ENCODE assay signal across 25 cellular contexts in the genomic region with DNA sequence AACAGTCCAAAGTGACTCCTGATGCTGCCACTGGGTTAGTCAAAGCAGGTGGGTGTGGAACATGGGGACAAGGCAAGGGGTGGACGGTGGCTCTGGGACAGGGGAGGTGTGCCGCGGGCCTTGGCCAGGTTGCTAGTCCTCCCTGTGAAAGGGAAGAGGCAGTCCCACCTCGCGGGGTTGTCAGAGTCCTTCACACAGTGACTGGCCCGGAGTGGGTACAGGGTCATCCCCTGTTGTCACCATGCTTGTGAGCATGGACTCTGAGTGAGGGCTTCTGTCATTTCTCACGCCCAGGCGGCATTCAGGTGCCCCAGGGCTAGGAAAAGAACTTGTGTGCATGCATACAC. TPM values are rescaled to one million over a fixed set of nuclear protein-coding genes. Genes with fewer than 3 reads are reported as not detected.
DNase-seq lines count a peak whose midpoint lies in the region; ATAC-seq, FAIRE-seq and TF ChIP-seq lines count a peak whose summit lies in the region.
"Had no signal": no experiment of that assay in that cellular context is flagged by ENCODE, and none has a peak within 500 bp of the region (broad histone marks: within the 10 kb centered on the region; RNA-seq: fewer than 3 reads in every experiment).

No MANE protein-coding gene starts in this region.

- H3K23ac ChIP-seq in IMR-90 (ENCODE audit: low read depth, low read length): no peak overlapping the region

- no peak for TF ChIP-seq CTCF in heart left ventricle (IDR thresholded peaks at IDR 0.05)
- TF ChIP-seq CTCF in heart right ventricle (IDR thresholded peaks at IDR 0.05): no peak
- TF ChIP-seq CTCF in IMR-90 (conservative IDR thresholded peaks at IDR 0.05; ENCODE audit: low read depth, low read length): no peak
- TF ChIP-seq CTCF in kidney (IDR thresholded peaks at IDR 0.05; ENCODE audit: borderline replicate concordance, extremely low read depth, insufficient read depth): no peak
- TF ChIP-seq CTCF in Caco-2 (IDR thresholded peaks at IDR 0.05; ENCODE audit: insufficient read depth in 1 of 2, low read depth in 1 of 2, low read length in 1 of 2, severe bottlenecking in 1 of 2, unreplicated experiment in 1 of 2): no peak

- H3K4me2 ChIP-seq in IMR-90 (ENCODE audit: low read depth, low read length): no peak overlapping the region
- H3K4me2 ChIP-seq: A549, PC-9 had no signal

- no peaks in the 10 kb centered on the region for H3K4me1 Mint-ChIP-seq in Caco-2 (ENCODE audit: low read depth, unreplicated experiment)

- FAIRE-seq in kidney (lab: Jason Lieb, UNC): no peak
- FAIRE-seq: A549, H54 had no signal

- H2AK9ac ChIP-seq in IMR-90 (replicated peaks; ENCODE audit: low read depth, low read length, poor library complexity): no peak overlapping the region

- 82 to 85% (median 83%) methylated on average over 8 of the region's 8 CpGs for WGBS in heart left ventricle, 4 donors
- 83 to 87% methylated on average over 8 of the region's 8 CpGs for WGBS in heart right ventricle, 2 donors
- 81% methylated on average over 4 of the region's 8 CpGs; no CpG with 5 or more reads in 1 of the 2 experiments for WGBS in IMR-90 (ENCODE audit: extremely low coverage in 2 of 2, insufficient read length in 1 of 2), 2 experiments

- BruUV-seq in IMR-90 (replicated peaks; lab: Mats Ljungman, UMichigan) (no TSS peak), Caco-2 (replicated peaks; lab: Mats Ljungman, UMichigan) (no TSS peak)

- peaks cover 7% of the 10 kb centered on the region for H3K27me3 Mint-ChIP-seq in Caco-2 (ENCODE audit: insufficient read depth, unreplicated experiment)

- DNase-seq in heart left ventricle: peak in 3 of 5 donors; percentile 2 to 28 (median 10)
- no peak for DNase-seq in heart right ventricle
- DNase-seq in IMR-90: no peak
- DNase-seq in kidney: peak; percentile 56
- DNase-seq in posterior vena cava (ENCODE audit: low spot score): peak; percentile 48
- no peak for DNase-seq in NCI-H2107 (lab: John Stamatoyannopoulos, UW)
- DNase-seq in Caco-2: no peak
- DNase-seq: CD4-positive, CD25-positive, alpha-beta regulatory T cell; COR-L47; DMS 273 treated with DMSO at 0.1 percent for 48 hours; DMS79 treated with DMSO at 0.1 percent for 48 hours; MM.1S; NCI-H1048; NCI-H1436; NCI-H1930; NCI-H2227 treated with DMSO at 0.1 percent for 48 hours; NCI-H510A; NCI-H748 treated with DMSO at 0.1 percent for 48 hours; PC-9; RPMI8226 had no signal

- H3K56ac ChIP-seq in IMR-90 (ENCODE audit: extremely low read depth, insufficient read depth, low read length): no peak overlapping the region

- H4K91ac ChIP-seq in IMR-90 (ENCODE audit: insufficient read depth, low read depth, low read length): peak overlapping the region; percentile 21; the same call in 1 of the 2 replicates

- no peaks in the 10 kb centered on the region for H3K9me3 Mint-ChIP-seq in Caco-2 (ENCODE audit: unreplicated experiment)

- TF ChIP-seq POLR2A in heart left ventricle (IDR thresholded peaks at IDR 0.05) (no peak), IMR-90 (IDR thresholded peaks at IDR 0.05; ENCODE audit: low read depth, low read length) (no peak)

- in situ Hi-C loops in IMR-90 (cut with MboI; ENCODE audit: low sequenced_read_pairs): loop anchor here (5.0 kb wide), 1 partner anchor 182 kb away; no protein-coding TSS in a partner anchor

- TF ChIP-seq RAD21 in IMR-90 (IDR thresholded peaks at IDR 0.05; ENCODE audit: low read length): no peak

- no peak overlapping the region for H4K8ac ChIP-seq in IMR-90 (ENCODE audit: low read depth in 2 of 2, low read length in 2 of 2)

- H3K4ac ChIP-seq in IMR-90 (ENCODE audit: low read depth, low read length): peak overlapping the region; percentile 10; the same call in 1 of the 2 replicates

- H4K20me1 ChIP-seq in IMR-90 (ENCODE audit: insufficient read depth, low read length): peaks cover 7% of the 10 kb centered on the region

- intact Hi-C loops in heart left ventricle (cut with DNase I) (no loop called here), heart right ventricle (cut with DNase I) (no loop called here), IMR-90 (cut with micrococcal nuclease) (loop anchor here (10.0 kb wide), 4 partner anchors 135 to 425 kb away; partner anchors contain the start of gene BANP), kidney (cut with DNase I) (no loop called here), posterior vena cava (cut with DNase I) (no loop called here), Caco-2 (cut with micrococcal nuclease; ENCODE audit: unreplicated experiment) (no loop called here)

- no peak overlapping the region for H4K5ac ChIP-seq in IMR-90 (ENCODE audit: low read depth, low read length)

- H2AK5ac ChIP-seq in IMR-90 (ENCODE audit: low read depth, low read length): peak overlapping the region; percentile 86; the same call in 1 of the 2 replicates

- H3K79me1 ChIP-seq in IMR-90 (ENCODE audit: low read depth in 1 of 2, low read length in 2 of 2): peaks cover 3 to 36% of the 10 kb centered on the region in 2 experiments; a peak in 3 of 4 replicates

- H2BK120ac ChIP-seq in IMR-90 (ENCODE audit: low read depth, low read length): no peak overlapping the region

- H3K36me3 ChIP-seq in heart left ventricle (no peaks in the 10 kb centered on the region), heart right ventricle (no peaks in the 10 kb centered on the region), IMR-90 (ENCODE audit: control insufficient read depth, insufficient read depth, low read length) (peaks cover 2% of the 10 kb centered on the region; the same call in 1 of the 2 replicates), kidney (ENCODE audit: control insufficient read depth in 1 of 2, insufficient read depth in 2 of 2, low read length in 2 of 2) (no peaks in the 10 kb centered on the region), Caco-2 (ENCODE audit: control insufficient read depth, insufficient read depth, low read length) (no peaks in the 10 kb centered on the region)

- dilution Hi-C loops in IMR-90 (cut with HindIII; ENCODE audit: low sequenced_read_pairs, unreplicated experiment): no loop called here

- no peak overlapping the region for H2BK15ac ChIP-seq in IMR-90 (ENCODE audit: low read depth, low read length)

- H3K27ac ChIP-seq in heart left ventricle: no peak overlapping the region
- H3K27ac ChIP-seq in heart right ventricle: no peak overlapping the region
- H3K27ac ChIP-seq in IMR-90 (ENCODE audit: insufficient read depth, low read length): no peak overlapping the region
- no peak overlapping the region for H3K27ac ChIP-seq in kidney (ENCODE audit: low read depth in 2 of 2, low read length in 2 of 2)
- H3K27ac ChIP-seq: PC-9 had no signal

- H3K36me3 Mint-ChIP-seq in Caco-2 (ENCODE audit: insufficient read depth, unreplicated experiment): no peaks in the 10 kb centered on the region
- H3K36me3 Mint-ChIP-seq: CD4-positive, CD25-positive, alpha-beta regulatory T cell had no signal

- H3K14ac ChIP-seq in IMR-90 (replicated peaks; ENCODE audit: low read depth, low read length): peak overlapping the region; percentile 4; the same call in 1 of the 2 replicates

- no peak overlapping the region for H2BK5ac ChIP-seq in IMR-90 (ENCODE audit: low read depth, low read length, poor library complexity, severe bottlenecking)

- no peak overlapping the region for H3K4me3 ChIP-seq in heart left ventricle
- H3K4me3 ChIP-seq in heart right ventricle: no peak overlapping the region
- H3K4me3 ChIP-seq in IMR-90 (ENCODE audit: insufficient read depth, low read depth, low read length): no peak overlapping the region
- no peak overlapping the region for H3K4me3 ChIP-seq in kidney (ENCODE audit: low read length in 2 of 2)
- no peak overlapping the region for H3K4me3 ChIP-seq in Caco-2 (ENCODE audit: low read depth, low read length)
- H3K4me3 ChIP-seq: A549, K562, PC-9 had no signal

- peaks cover 0 to 13% (median 4%) of the 10 kb centered on the region in 12 donors for H3K4me1 ChIP-seq in heart left ventricle
- peaks cover 0 to 13% (median 5%) of the 10 kb centered on the region in 9 donors for H3K4me1 ChIP-seq in heart right ventricle
- peaks cover 16% of the 10 kb centered on the region for H3K4me1 ChIP-seq in IMR-90 (ENCODE audit: control insufficient read depth, insufficient read depth, low read length)
- peaks cover 0 to 3% of the 10 kb centered on the region in 2 donors for H3K4me1 ChIP-seq in kidney (ENCODE audit: control insufficient read depth in 1 of 2, insufficient read depth in 1 of 2, low read depth in 1 of 2, low read length in 2 of 2)
- peaks cover 7% of the 10 kb centered on the region for H3K4me1 ChIP-seq in Caco-2

- no peak overlapping the region for H3K27ac Mint-ChIP-seq in Caco-2 (ENCODE audit: unreplicated experiment)
- H3K27ac Mint-ChIP-seq: B cell; CD4-positive, CD25-positive, alpha-beta regulatory T cell had no signal

- ATAC-seq in heart left ventricle (no peak), heart right ventricle (no peak), IMR-90 (ENCODE audit: low read depth) (no peak), GM18861 (IDR thresholded peaks at IDR 0.05; ENCODE audit: unreplicated experiment) (no peak)
- ATAC-seq: A549, K562 had no signal

- no peaks in the 10 kb centered on the region for H3K9me3 ChIP-seq in heart left ventricle
- no peaks in the 10 kb centered on the region for H3K9me3 ChIP-seq in heart right ventricle
- no peaks in the 10 kb centered on the region for H3K9me3 ChIP-seq in IMR-90 (ENCODE audit: control insufficient read depth, insufficient read depth, low read length)
- H3K9me3 ChIP-seq in kidney (ENCODE audit: control insufficient read depth in 1 of 2, low read length in 2 of 2): no peaks in the 10 kb centered on the region
- no peaks in the 10 kb centered on the region for H3K9me3 ChIP-seq in Caco-2
- H3K9me3 ChIP-seq: A549 had no signal

- H3K9ac ChIP-seq in IMR-90 (ENCODE audit: low read depth, low read length): no peak overlapping the region
- H3K9ac ChIP-seq in kidney (ENCODE audit: low read length in 2 of 2): no peak overlapping the region

- H2AFZ ChIP-seq in IMR-90 (replicated peaks; ENCODE audit: low read length, poor library complexity): no peak overlapping the region
- H2AFZ ChIP-seq: PC-9 had no signal

- CTCF ChIA-PET in IMR-90 (lab: Yijun Ruan, JAX): interaction anchor here (1.3 kb wide), 1 partner anchor 48 kb away, joined by 3 read pairs; no protein-coding TSS in a partner anchor
- CTCF ChIA-PET in Caco-2 (lab: Charles Lee): no interaction called here

- no peak overlapping the region for H3K4me3 Mint-ChIP-seq in Caco-2 (ENCODE audit: unreplicated experiment)
- H3K4me3 Mint-ChIP-seq: B cell; CD4-positive, CD25-positive, alpha-beta regulatory T cell had no signal

- H3K9me1 ChIP-seq in IMR-90 (ENCODE audit: insufficient read depth, low read length): peaks cover 28% of the 10 kb centered on the region

- H2BK20ac ChIP-seq in IMR-90 (ENCODE audit: low read depth, low read length): 0 out of 2 replicates have a peak overlapping the region, but pooled peaks have one; percentile 18

- POLR2A ChIA-PET in IMR-90 (lab: Charles Lee; ENCODE audit: unreplicated experiment) (no interaction called here), Caco-2 (lab: Charles Lee) (no interaction called here)

- no peak overlapping the region for H3K18ac ChIP-seq in IMR-90 (ENCODE audit: low read depth, low read length)

- H3K27me3 ChIP-seq in heart left ventricle (peaks cover 0 to 31% (median 10%) of the 10 kb centered on the region in 9 donors), heart right ventricle (peaks cover 0 to 29% (median 22%) of the 10 kb centered on the region in 7 donors), IMR-90 (ENCODE audit: control insufficient read depth, insufficient read depth, low read length) (no peaks in the 10 kb centered on the region), Caco-2 (replicated peaks; ENCODE audit: control insufficient read depth, insufficient read depth, low read length) (peaks cover 2% of the 10 kb centered on the region; the same call in 1 of the 2 replicates)

RNA-seq across cellular contexts. Expression of gene ZNF469, which starts 3.1 kb away (rescaled TPM):
- total RNA-seq in heart left ventricle: 1 to 10 TPM in 5 of 9 donors, under 1 TPM in 4; 0.48 to 2.8 (median 1.0) TPM
- under 1 TPM; 0.72 to 0.76 TPM for polyA plus RNA-seq in heart left ventricle
- total RNA-seq in heart right ventricle: 1 to 10 TPM in 6 of 10 donors, under 1 TPM in 4; 0.59 to 1.7 (median 1.0) TPM
- polyA plus RNA-seq in heart right ventricle: under 1 TPM; 0.23 to 0.73 TPM
- 1.1 and 1.4 TPM in 2 replicates for total RNA-seq in IMR-90 (2012; rRNA removed)
- polyA plus RNA-seq in IMR-90 (2012; rRNA removed): 13.3 and 16.4 TPM in 2 replicates
- 5.1 and 8.8 TPM in 2 replicates for polyA plus RNA-seq in IMR-90 (2012; cell fraction: cytosol; rRNA removed)
- 32.3 and 70.4 TPM in 2 replicates for polyA plus RNA-seq in IMR-90 (2012; cell fraction: nucleus; rRNA removed; ENCODE audit: low replicate concordance)
- total RNA-seq in kidney: 1.6 TPM
- 0.09 TPM for polyA plus RNA-seq in kidney (ENCODE audit: insufficient read depth, low read depth, low replicate concordance)
- total RNA-seq in posterior vena cava: 1 to 10 TPM; 2.9 to 6.2 TPM
- total RNA-seq in Caco-2 (2022): 0.07 and 0.12 TPM in 2 replicates

Comparison
In these comparisons a context has a peak if more than half of its experiments do, and no peak if none do; other contexts are left out.
1. DNase-seq: peak in heart left ventricle (3 of 5), kidney (single experiment) and posterior vena cava (single experiment); none in heart right ventricle (0 of 2), IMR-90 (single experiment), NCI-H2107 (single experiment) and Caco-2 (0 of 2).